12 cellular contexts compared by ENCODE assay signal in the genomic region with DNA sequence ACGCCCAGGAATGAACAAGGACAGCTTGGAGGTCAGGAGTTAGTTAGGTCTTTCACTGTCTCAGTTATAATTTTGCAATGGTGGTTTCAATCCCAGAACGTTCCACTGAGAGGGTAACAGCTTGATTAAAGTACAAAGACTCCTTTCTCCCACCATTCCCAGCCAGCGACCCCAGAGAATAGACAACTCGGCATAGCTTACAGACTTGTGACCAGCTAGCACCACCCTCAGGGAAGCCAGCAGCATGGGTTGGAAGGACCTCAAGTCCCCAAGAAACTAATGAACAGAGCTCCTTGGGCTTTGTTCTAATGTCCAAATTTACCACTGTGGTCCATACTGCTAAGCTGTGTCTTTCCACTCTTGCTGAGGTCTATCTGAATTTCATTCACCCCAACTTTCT.
DNase-seq lines count a peak whose midpoint lies in the region; ATAC-seq and TF ChIP-seq lines count a peak whose summit lies in the region.
"Had no signal": no experiment of that assay in that cellular context is flagged by ENCODE, and none has a peak within 500 bp of the region (broad histone marks: within the 10 kb centered on the region; RNA-seq: fewer than 3 reads in every experiment).

No MANE protein-coding gene starts in this region.

- 38% methylated on average over 4 of the region's 4 CpGs for WGBS in right cardiac atrium
- no CpG with 5 or more reads among the region's 4 CpGs for WGBS in neuronal stem cell (ENCODE audit: extremely low coverage in 2 of 2, insufficient read length in 2 of 2, insufficient replicate concordance in 1 of 2), 2 donors

- H3K9me3 ChIP-seq in right cardiac atrium (ENCODE audit: control insufficient read depth, low read length) (no peaks in the 10 kb centered on the region), neural progenitor cell (ENCODE audit: low read depth) (no peaks in the 10 kb centered on the region), neuronal stem cell (replicated peaks in 1 of 2; ENCODE audit: control insufficient read depth in 2 of 2, insufficient read depth in 1 of 2, low read depth in 1 of 2, low read length in 2 of 2) (no peaks in the 10 kb centered on the region)
- H3K9me3 ChIP-seq in CD8-positive, alpha-beta T cell (ENCODE audit: low read length) = no peaks in the 10 kb centered on the region
- H3K9me3 ChIP-seq: Caco-2, HAP-1 had no signal

- no peaks in the 10 kb centered on the region for H3K4me1 Mint-ChIP-seq in neural progenitor cell
- no peaks in the 10 kb centered on the region for H3K4me1 Mint-ChIP-seq in CD8-positive, alpha-beta T cell (ENCODE audit: low read depth)
- H3K4me1 Mint-ChIP-seq: B cell; CD4-positive, CD25-positive, alpha-beta regulatory T cell had no signal

- H3K18ac ChIP-seq in neuronal stem cell (ENCODE audit: low read length) = no peak overlapping the region

- no peak overlapping the region for H4K91ac ChIP-seq in neuronal stem cell (ENCODE audit: low read depth, low read length, poor library complexity)

- CTCF ChIA-PET in CD8-positive, alpha-beta T cell (lab: Charles Lee) = no interaction called here

- no peaks in the 10 kb centered on the region for H3K36me3 ChIP-seq in neural progenitor cell
- no peaks in the 10 kb centered on the region for H3K36me3 ChIP-seq in CD8-positive, alpha-beta T cell (ENCODE audit: insufficient read depth, low read length)
- H3K36me3 ChIP-seq in neuronal stem cell (replicated peaks in 1 of 2; ENCODE audit: control insufficient read depth in 2 of 2, insufficient read depth in 2 of 2, low read length in 2 of 2) = no peaks in the 10 kb centered on the region
- H3K36me3 ChIP-seq: HAP-1 had no signal

- no peak overlapping the region for H2BK12ac ChIP-seq in neuronal stem cell (ENCODE audit: low read length)

- no peak overlapping the region for H2BK120ac ChIP-seq in neuronal stem cell (ENCODE audit: low read depth, low read length)

- no peaks in the 10 kb centered on the region for H4K20me1 ChIP-seq in neural progenitor cell (ENCODE audit: low read depth)

- H3K27me3 ChIP-seq in right cardiac atrium (ENCODE audit: control insufficient read depth, insufficient read depth) (no peaks in the 10 kb centered on the region), neural progenitor cell (no peaks in the 10 kb centered on the region), neuronal stem cell (ENCODE audit: control insufficient read depth in 3 of 3, insufficient read depth in 3 of 3, low read depth in 1 of 3, low read length in 3 of 3) (no peaks in the 10 kb centered on the region)
- no peaks in the 10 kb centered on the region for H3K27me3 ChIP-seq in CD8-positive, alpha-beta T cell (ENCODE audit: insufficient read depth, low read length)

- H2AK5ac ChIP-seq in neuronal stem cell (ENCODE audit: low read depth, low read length) = no peak overlapping the region

- POLR2A ChIA-PET in CD8-positive, alpha-beta T cell (lab: Charles Lee) = no interaction called here

- H3K9ac ChIP-seq in neural progenitor cell = no peak overlapping the region
- H3K9ac ChIP-seq in neuronal stem cell (ENCODE audit: low read depth, low read length, poor library complexity) = no peak overlapping the region
- H3K9ac ChIP-seq: GM23248 had no signal

- intact Hi-C loops in right cardiac atrium (cut with DNase I) (no loop called here), cardiac septum (cut with DNase I) (no loop called here)
- intact Hi-C loops in CD8-positive, alpha-beta T cell (cut with DNase I, micrococcal nuclease) = no loop called here

- H3F3A ChIP-seq in neural progenitor cell (ENCODE audit: low read depth) = no peaks in the 10 kb centered on the region

- peak; percentile 57 to 64 for ATAC-seq in right cardiac atrium
- no peak for ATAC-seq in CD8-positive, alpha-beta T cell

- H3K36me3 Mint-ChIP-seq in neural progenitor cell = no peaks in the 10 kb centered on the region
- H3K36me3 Mint-ChIP-seq in CD8-positive, alpha-beta T cell = no peaks in the 10 kb centered on the region
- H3K36me3 Mint-ChIP-seq: CD4-positive, CD25-positive, alpha-beta regulatory T cell had no signal

- no peak overlapping the region for H3K23ac ChIP-seq in neuronal stem cell (ENCODE audit: low read depth, low read length, poor library complexity)

- no peaks in the 10 kb centered on the region for H3K79me1 ChIP-seq in neuronal stem cell (ENCODE audit: low read depth, low read length)

- no peak overlapping the region for H2BK5ac ChIP-seq in neuronal stem cell (ENCODE audit: low read length)

- no peak overlapping the region for H3K14ac ChIP-seq in neuronal stem cell (ENCODE audit: low read length)

- no peaks in the 10 kb centered on the region for H3K27me3 Mint-ChIP-seq in neural progenitor cell (ENCODE audit: insufficient read depth, low read depth)
- no peaks in the 10 kb centered on the region for H3K27me3 Mint-ChIP-seq in CD8-positive, alpha-beta T cell (ENCODE audit: low read depth)
- H3K27me3 Mint-ChIP-seq: B cell; CD4-positive, CD25-positive, alpha-beta regulatory T cell had no signal

- TF ChIP-seq CTCF in neural progenitor cell (IDR thresholded peaks at IDR 0.05) = no peak
- no peak for TF ChIP-seq CTCF in CD8-positive, alpha-beta T cell (IDR thresholded peaks at IDR 0.05)

- H3K27ac Mint-ChIP-seq in neural progenitor cell = no peak overlapping the region
- no peak overlapping the region for H3K27ac Mint-ChIP-seq in CD8-positive, alpha-beta T cell
- H3K27ac Mint-ChIP-seq: B cell; CD4-positive, CD25-positive, alpha-beta regulatory T cell had no signal

- peak overlapping the region; percentile 68 for H2AFZ ChIP-seq in neural progenitor cell (replicated peaks)
- no peak overlapping the region for H2AFZ ChIP-seq in neuronal stem cell (ENCODE audit: low read length)
- H2AFZ ChIP-seq: GM23248 had no signal

- peaks cover 5% of the 10 kb centered on the region for H3K9me3 Mint-ChIP-seq in neural progenitor cell
- H3K9me3 Mint-ChIP-seq in CD8-positive, alpha-beta T cell = no peaks in the 10 kb centered on the region

- H3K27ac ChIP-seq in right cardiac atrium (ENCODE audit: low read length) = no peak overlapping the region
- H3K27ac ChIP-seq in neural progenitor cell = no peak overlapping the region
- H3K27ac ChIP-seq in CD8-positive, alpha-beta T cell (ENCODE audit: low read depth, low read length) = no peak overlapping the region
- H3K27ac ChIP-seq in neuronal stem cell (replicated peaks; ENCODE audit: low read length) = no peak overlapping the region
- H3K27ac ChIP-seq: GM23248 had no signal

- H3K4me3 Mint-ChIP-seq in neural progenitor cell = no peak overlapping the region
- no peak overlapping the region for H3K4me3 Mint-ChIP-seq in CD8-positive, alpha-beta T cell
- H3K4me3 Mint-ChIP-seq: B cell; CD4-positive, CD25-positive, alpha-beta regulatory T cell had no signal

- no peak overlapping the region for H3K4ac ChIP-seq in neuronal stem cell (ENCODE audit: low read length)

- DNase-seq in right cardiac atrium (no peak), cardiac septum (ENCODE audit: low spot score) (no peak), cerebellar cortex (ENCODE audit: low spot score) (peak; percentile 0), neural progenitor cell (ENCODE audit: low spot score) (no peak), neuronal stem cell (ENCODE audit: low spot score) (no peak)
- no peak for DNase-seq in CD8-positive, alpha-beta T cell
- DNase-seq: C1 segment of cervical spinal cord, Caco-2, GM23248 had no signal

- H3K4me3 ChIP-seq in right cardiac atrium (ENCODE audit: low read length) (no peak overlapping the region), neural progenitor cell (no peak overlapping the region), neuronal stem cell (ENCODE audit: low read length in 2 of 2) (no peak overlapping the region)
- no peak overlapping the region for H3K4me3 ChIP-seq in CD8-positive, alpha-beta T cell (ENCODE audit: low read depth, low read length)
- H3K4me3 ChIP-seq: GM23248, HAP-1 had no signal

- H3K4me2 ChIP-seq in neural progenitor cell (no peak overlapping the region), neuronal stem cell (ENCODE audit: insufficient read depth, low read length, poor library complexity, severe bottlenecking) (no peak overlapping the region)

- no peak overlapping the region for H2BK15ac ChIP-seq in neuronal stem cell (ENCODE audit: low read length)

- H3K4me1 ChIP-seq in right cardiac atrium (ENCODE audit: control insufficient read depth, insufficient read depth, low read length) = peaks cover 2% of the 10 kb centered on the region
- no peaks in the 10 kb centered on the region for H3K4me1 ChIP-seq in neural progenitor cell
- H3K4me1 ChIP-seq in CD8-positive, alpha-beta T cell (ENCODE audit: insufficient read depth, low read length) = no peaks in the 10 kb centered on the region
- no peaks in the 10 kb centered on the region for H3K4me1 ChIP-seq in neuronal stem cell (ENCODE audit: control insufficient read depth in 2 of 2, insufficient read depth in 1 of 2, low read depth in 1 of 2, low read length in 2 of 2)
- H3K4me1 ChIP-seq: Caco-2 had no signal

- H3K79me2 ChIP-seq in neural progenitor cell (ENCODE audit: low read depth) = no peaks in the 10 kb centered on the region

- H4K8ac ChIP-seq in neuronal stem cell (ENCODE audit: low read depth, low read length) = no peak overlapping the region
